1 cellular context compared by ENCODE assay signal in genomic region chr10:11898372-11899066, GRCh38.
TF ChIP-seq lines count a peak whose summit lies in the region.

No MANE protein-coding gene starts in this region.

TF ChIP-seq in K562, 482 proteins besides CTCF, POLR2A, EP300 and RAD21 (continued from another document and continues in another):
- TF ChIP-seq THRAP3 (IDR thresholded peaks at IDR 0.05; ENCODE audit: borderline replicate concordance) = no peak
- peak; percentile 58; the same call in 1 of the 2 replicates for TF ChIP-seq RB1 (IDR thresholded peaks at IDR 0.05; ENCODE audit: low read depth)
- TF ChIP-seq SIRT6 (IDR thresholded peaks at IDR 0.05; ENCODE audit: low read depth, low read length) = no peak
- no peak; the same call in 1 of the 2 replicates for TF ChIP-seq ZBTB12 (CRISPR knock-in tag; IDR thresholded peaks at IDR 0.05)
- 0 out of 2 replicates have a peak, but pooled peaks have one; percentile 61 for TF ChIP-seq SREBF1 (IDR thresholded peaks at IDR 0.05; ENCODE audit: borderline replicate concordance, low read depth, low read length)
- peak; percentile 95 for TF ChIP-seq CTBP1 (IDR thresholded peaks at IDR 0.05; ENCODE audit: borderline replicate concordance)
- no peak for TF ChIP-seq DEAF1 (CRISPR knock-in tag; IDR thresholded peaks at IDR 0.05)
- no peak for TF ChIP-seq RBM25 (IDR thresholded peaks at IDR 0.05; ENCODE audit: low read depth, low read length, severe bottlenecking)
- TF ChIP-seq HBP1 (CRISPR knock-in tag; IDR thresholded peaks at IDR 0.05) = peak; percentile 6; the same call in 1 of the 2 replicates
- peak; percentile 62; the same call in 1 of the 2 replicates for TF ChIP-seq ZKSCAN8 (CRISPR knock-in tag; IDR thresholded peaks at IDR 0.05)
- peak; percentile 43; the same call in 1 of the 2 replicates for TF ChIP-seq ATF6 (CRISPR knock-in tag; IDR thresholded peaks at IDR 0.05)
- peak; percentile 84 for TF ChIP-seq LEF1 (IDR thresholded peaks at IDR 0.05)
- TF ChIP-seq SRSF3 (IDR thresholded peaks at IDR 0.05; ENCODE audit: insufficient read depth, low read length) = no peak
- TF ChIP-seq WHSC1 (IDR thresholded peaks at IDR 0.05; ENCODE audit: low read length) = no peak
- TF ChIP-seq ZNF77 (CRISPR knock-in tag; IDR thresholded peaks at IDR 0.05) = no peak
- 0 out of 2 replicates have a peak, but pooled peaks have one; percentile 26 for TF ChIP-seq TARDBP (IDR thresholded peaks at IDR 0.05)
- TF ChIP-seq JUNB (CRISPR knock-in tag; conservative IDR thresholded peaks at IDR 0.05) = no peak
- peak; percentile 94 for TF ChIP-seq TFAP4 (CRISPR knock-in tag; IDR thresholded peaks at IDR 0.05; ENCODE audit: borderline replicate concordance)
- TF ChIP-seq CHD7 (IDR thresholded peaks at IDR 0.05; ENCODE audit: low read depth, low read length) = no peak
- TF ChIP-seq TBP (optimal IDR thresholded peaks at IDR 0.05; ENCODE audit: low read depth, low read length) = peak; percentile 69
- no peak for TF ChIP-seq EWSR1 (IDR thresholded peaks at IDR 0.05; ENCODE audit: borderline replicate concordance, low read depth, partially characterized antibody)
- peak; percentile 56; the same call in 1 of the 2 replicates for TF ChIP-seq CREB1 (IDR thresholded peaks at IDR 0.05)
- TF ChIP-seq CREB1 (CRISPR knock-in tag; IDR thresholded peaks at IDR 0.05) = no peak
- TF ChIP-seq ZNF511 (CRISPR knock-in tag; IDR thresholded peaks at IDR 0.05) = peak; percentile 85
- TF ChIP-seq ZNF561 (CRISPR knock-in tag; conservative IDR thresholded peaks at IDR 0.05) = no peak
- TF ChIP-seq ZNF311 (CRISPR knock-in tag; IDR thresholded peaks at IDR 0.05) = peak; percentile 42; the same call in 1 of the 2 replicates
- TF ChIP-seq CHD2 (IDR thresholded peaks at IDR 0.05; ENCODE audit: low read depth, low read length) = no peak
- TF ChIP-seq GMEB1 (CRISPR knock-in tag; IDR thresholded peaks at IDR 0.05) = peak; percentile 26; the same call in 1 of the 2 replicates
- peak; percentile 38; the same call in 1 of the 2 replicates for TF ChIP-seq FOXM1 (IDR thresholded peaks at IDR 0.05; ENCODE audit: low read depth)
- TF ChIP-seq FOXM1 (CRISPR knock-in tag; IDR thresholded peaks at IDR 0.05; ENCODE audit: low read depth) = no peak
- TF ChIP-seq MCM7 (IDR thresholded peaks at IDR 0.05) = no peak
- TF ChIP-seq EGR1 (conservative IDR thresholded peaks at IDR 0.05) = peak; percentile 98
- peak; percentile 67 for TF ChIP-seq CREM (IDR thresholded peaks at IDR 0.05; ENCODE audit: low read depth)
- peak; percentile 89; the same call in 1 of the 2 replicates for TF ChIP-seq MTA3 (IDR thresholded peaks at IDR 0.05; ENCODE audit: borderline replicate concordance)
- no peak for TF ChIP-seq MCM5 (IDR thresholded peaks at IDR 0.05; ENCODE audit: low read depth)
- TF ChIP-seq ZNF79 (CRISPR knock-in tag; IDR thresholded peaks at IDR 0.05; ENCODE audit: low read depth) = 0 out of 2 replicates have a peak, but pooled peaks have one; percentile 10
- peak; percentile 62 for TF ChIP-seq ZNF644 (tag; IDR thresholded peaks at IDR 0.05; ENCODE audit: low read depth)
- TF ChIP-seq XRCC5 (IDR thresholded peaks at IDR 0.05; ENCODE audit: low read depth, low read length) = peak; percentile 45
- TF ChIP-seq BCL6 (CRISPR knock-in tag; IDR thresholded peaks at IDR 0.05) = 0 out of 2 replicates have a peak, but pooled peaks have one; percentile 41
